In the genomic region with DNA sequence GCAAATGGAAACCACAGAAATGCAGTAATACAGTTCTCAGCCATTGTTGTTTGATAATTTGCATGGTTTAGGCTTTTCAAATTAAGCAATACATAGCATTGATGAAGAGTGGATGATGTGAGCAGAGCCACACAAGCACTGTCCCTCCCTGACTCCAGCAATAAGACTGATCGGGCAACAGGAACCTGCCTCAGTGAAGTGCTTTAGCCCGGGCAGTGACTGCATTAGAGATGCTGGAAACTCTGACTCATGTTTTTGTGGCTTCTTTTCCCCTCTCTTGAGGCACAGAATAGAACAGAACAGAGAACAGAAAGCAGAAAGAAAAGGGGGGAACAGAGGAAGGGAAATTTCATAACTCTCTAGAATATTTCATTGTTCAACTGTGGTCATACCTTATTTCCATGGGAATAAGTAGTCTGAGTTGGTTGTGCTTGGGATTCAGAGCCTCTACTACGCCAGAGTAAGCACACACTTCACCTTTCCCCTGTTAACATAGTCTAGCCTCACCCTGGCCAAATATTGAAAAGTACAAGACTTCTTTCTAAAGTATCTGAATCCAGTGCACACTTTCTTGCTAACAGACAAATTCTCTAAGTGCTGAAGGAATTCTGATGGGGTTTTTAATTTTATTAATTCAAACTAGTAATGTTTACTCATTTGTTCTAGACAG, we compare ENCODE assay signal across 9 cellular contexts.
DNase-seq lines count a peak whose midpoint lies in the region; ATAC-seq and TF ChIP-seq lines count a peak whose summit lies in the region.
"Had no signal": no experiment of that assay in that cellular context is flagged by ENCODE, and none has a peak within 500 bp of the region (broad histone marks: within the 10 kb centered on the region; RNA-seq: fewer than 3 reads in every experiment).

No MANE protein-coding gene starts in this region.

- H3K27ac Mint-ChIP-seq in stimulated activated naive B cell treated with anti-CD40 and anti-IgM and Interleukin-4, amounts not matched to agents 10 μg/mL and 1 μg/mL and 100 μg/mL, for 72 hours = peak overlapping the region; percentile 68

- intact Hi-C loops in left ventricle myocardium inferior (cut with micrococcal nuclease) = no loop called here

- H3K27ac ChIP-seq in left ventricle myocardium inferior (replicated peaks) = peak overlapping the region; percentile 42

- H3K36me3 Mint-ChIP-seq in stimulated activated naive B cell treated with anti-CD40 and anti-IgM and Interleukin-4, amounts not matched to agents 10 μg/mL and 1 μg/mL and 100 μg/mL, for 72 hours = peaks cover 0 to 3% of the 10 kb centered on the region in 2 donors

- no peaks in the 10 kb centered on the region for H3K27me3 Mint-ChIP-seq in stimulated activated naive B cell treated with anti-CD40 and anti-IgM and Interleukin-4, amounts not matched to agents 10 μg/mL and 1 μg/mL and 100 μg/mL, for 72 hours

- H3K9me3 Mint-ChIP-seq in stimulated activated naive B cell treated with anti-CD40 and anti-IgM and Interleukin-4, amounts not matched to agents 10 μg/mL and 1 μg/mL and 100 μg/mL, for 72 hours = peaks cover 0 to 4% of the 10 kb centered on the region in 2 donors

- DNase-seq in GM03348 (ENCODE audit: low spot score) = peak; percentile 78
- peak; percentile 33 for DNase-seq in UCSD-AML1 (lab: John Stamatoyannopoulos, UW; ENCODE audit: unreplicated experiment)
- DNase-seq in left ventricle myocardium inferior = peak; percentile 29
- DNase-seq in stimulated activated naive B cell treated with anti-CD40 and anti-IgM and Interleukin-4, amounts not matched to agents 10 μg/mL and 1 μg/mL and 100 μg/mL, for 72 hours = peak; percentile 51
- DNase-seq in activated gamma-delta T cell (lab: John Stamatoyannopoulos, UW) = no peak
- no peak for DNase-seq in cortex of kidney (lab: John Stamatoyannopoulos, UW)

- H3K36me3 ChIP-seq in left ventricle myocardium inferior = no peaks in the 10 kb centered on the region
- H3K36me3 ChIP-seq: Peyer's patch had no signal

- ATAC-seq in GM19463 (IDR thresholded peaks at IDR 0.05; ENCODE audit: unreplicated experiment) (peak; percentile 99), HG03378 (IDR thresholded peaks at IDR 0.05; ENCODE audit: unreplicated experiment) (peak; percentile 99)
- peak; percentile 100 for ATAC-seq in stimulated activated naive B cell treated with anti-CD40 and anti-IgM and Interleukin-4, amounts not matched to agents 10 μg/mL and 1 μg/mL and 100 μg/mL, for 72 hours (replicated peaks)

- H3K27me3 ChIP-seq in left ventricle myocardium inferior (ENCODE audit: low read depth) = no peaks in the 10 kb centered on the region
- H3K27me3 ChIP-seq: Peyer's patch had no signal

- TF ChIP-seq CTCF in left ventricle myocardium inferior (IDR thresholded peaks at IDR 0.05; ENCODE audit: borderline replicate concordance) = no peak

- no peak overlapping the region for H3K4me3 ChIP-seq in left ventricle myocardium inferior
- H3K4me3 ChIP-seq: Peyer's patch had no signal

- H3K9me3 ChIP-seq in left ventricle myocardium inferior (replicated peaks) = no peaks in the 10 kb centered on the region
- H3K9me3 ChIP-seq: Peyer's patch had no signal

- no peaks in the 10 kb centered on the region for H3K4me1 ChIP-seq in left ventricle myocardium inferior
- H3K4me1 ChIP-seq: Peyer's patch had no signal

- peak overlapping the region in 1 of 2 donors; percentile 30 for H3K4me3 Mint-ChIP-seq in stimulated activated naive B cell treated with anti-CD40 and anti-IgM and Interleukin-4, amounts not matched to agents 10 μg/mL and 1 μg/mL and 100 μg/mL, for 72 hours

- peaks cover 11 to 21% of the 10 kb centered on the region in 2 donors for H3K4me1 Mint-ChIP-seq in stimulated activated naive B cell treated with anti-CD40 and anti-IgM and Interleukin-4, amounts not matched to agents 10 μg/mL and 1 μg/mL and 100 μg/mL, for 72 hours

Comparison
In these comparisons a context has a peak if more than half of its experiments do, and no peak if none do; other contexts are left out.
1. DNase-seq: peak in GM03348 (single experiment), UCSD-AML1 (single experiment), left ventricle myocardium inferior (single experiment) and stimulated activated naive B cell treated with anti-CD40 and anti-IgM and Interleukin-4, amounts not matched to agents 10 μg/mL and 1 μg/mL and 100 μg/mL, for 72 hours (single experiment); none in activated gamma-delta T cell (single experiment) and cortex of kidney (single experiment).
2. Peak in every context shown above with its lines, with median percentiles within 50 percentile points of each other: ATAC-seq.